12 cellular contexts compared by ENCODE assay signal in genomic region chr11:68028802-68029475, GRCh38. TPM values are rescaled to one million over a fixed set of nuclear protein-coding genes. Genes with fewer than 3 reads are reported as not detected.
DNase-seq lines count a peak whose midpoint lies in the region; ATAC-seq and TF ChIP-seq lines count a peak whose summit lies in the region.
"Had no signal": no experiment of that assay in that cellular context is flagged by ENCODE, and none has a peak within 500 bp of the region (broad histone marks: within the 10 kb centered on the region; RNA-seq: fewer than 3 reads in every experiment).

No MANE protein-coding gene starts in this region.

- no TSS peak for BruUV-seq in PC-9 (replicated peaks; lab: Mats Ljungman, UMichigan)

- ATAC-seq in HG03571 (IDR thresholded peaks at IDR 0.05; ENCODE audit: unreplicated experiment), result no peak

- peak overlapping the region; percentile 99 for H3K27ac Mint-ChIP-seq in activated T-cell treated with anti-CD3 and anti-CD28 coated beads, Interleukin-2, amount 50 U/mL, for 24 hours
- peak overlapping the region; percentile 74 for H3K27ac Mint-ChIP-seq in endothelial cell (ENCODE audit: unreplicated experiment)

- 0 out of 2 replicates have a peak, but pooled peaks cover 2% of the 10 kb centered on the region for H3K36me3 ChIP-seq in PC-9 (ENCODE audit: low read depth)
- peaks cover 13 to 20% (median 15%) of the 10 kb centered on the region in 3 donors for H3K36me3 ChIP-seq in skeletal muscle tissue (ENCODE audit: control insufficient read depth in 3 of 3, insufficient read depth in 3 of 3, low read length in 3 of 3)

- H4K20me1 ChIP-seq in PC-9 (ENCODE audit: insufficient read depth), result no peaks in the 10 kb centered on the region

- H3K9ac ChIP-seq in skeletal muscle tissue (ENCODE audit: low read depth in 1 of 3, low read length in 3 of 3), result peak overlapping the region in 2 of 3 donors; percentile 59 to 85

- CTCF ChIA-PET in PC-9 (lab: Charles Lee), result interaction anchor here (0.6 kb wide), 1 partner anchor 35 kb away, joined by 8 read pairs; no protein-coding TSS in a partner anchor

- no peaks in the 10 kb centered on the region for H3K9me3 ChIP-seq in PC-9 (ENCODE audit: insufficient read depth, low read depth)
- H3K9me3 ChIP-seq in skeletal muscle tissue (ENCODE audit: control insufficient read depth in 3 of 3, low read length in 3 of 3), result no peaks in the 10 kb centered on the region

- H3K27ac ChIP-seq in PC-9 (peak overlapping the region; percentile 87), skeletal muscle tissue (ENCODE audit: low read depth, low read length) (no peak overlapping the region)

- no peaks in the 10 kb centered on the region for H3K9me2 ChIP-seq in PC-9 (ENCODE audit: insufficient read depth)

- peak overlapping the region; percentile 95 for H3K4me3 Mint-ChIP-seq in activated T-cell treated with anti-CD3 and anti-CD28 coated beads, Interleukin-2, amount 50 U/mL, for 24 hours
- H3K4me3 Mint-ChIP-seq in endothelial cell (ENCODE audit: unreplicated experiment), result no peak overlapping the region

- no peaks in the 10 kb centered on the region for H3K27me3 Mint-ChIP-seq in activated T-cell treated with anti-CD3 and anti-CD28 coated beads, Interleukin-2, amount 50 U/mL, for 24 hours
- peaks cover 16% of the 10 kb centered on the region for H3K27me3 Mint-ChIP-seq in endothelial cell (ENCODE audit: unreplicated experiment)

- H3K36me3 Mint-ChIP-seq in activated T-cell treated with anti-CD3 and anti-CD28 coated beads, Interleukin-2, amount 50 U/mL, for 24 hours (ENCODE audit: low read depth), result peaks cover 45% of the 10 kb centered on the region
- H3K36me3 Mint-ChIP-seq in endothelial cell (ENCODE audit: low read depth, unreplicated experiment), result peaks cover 4% of the 10 kb centered on the region

- H3K4me2 ChIP-seq in PC-9, result peak overlapping the region; percentile 99

- H3K27me3 ChIP-seq in PC-9 (ENCODE audit: insufficient read depth, low read depth), result no peaks in the 10 kb centered on the region
- no peaks in the 10 kb centered on the region for H3K27me3 ChIP-seq in skeletal muscle tissue (ENCODE audit: control insufficient read depth in 3 of 3, insufficient read depth in 3 of 3, low read length in 3 of 3)

- H3K4me1 ChIP-seq in PC-9 (replicated peaks; ENCODE audit: insufficient read depth), result peaks cover 36% of the 10 kb centered on the region
- H3K4me1 ChIP-seq in skeletal muscle tissue (ENCODE audit: control insufficient read depth in 3 of 3, insufficient read depth in 3 of 3, low read length in 3 of 3), result peaks cover 34 to 46% (median 38%) of the 10 kb centered on the region in 3 donors

- H3K4me3 ChIP-seq in PC-9, result peak overlapping the region; percentile 91
- peak overlapping the region; percentile 43 to 99 (median 98) for H3K4me3 ChIP-seq in skeletal muscle tissue (ENCODE audit: low read length in 3 of 3)

- H3K79me2 ChIP-seq in PC-9 (ENCODE audit: low read depth), result peaks cover 49% of the 10 kb centered on the region

- TF ChIP-seq CTCF in PC-9 (conservative IDR thresholded peaks at IDR 0.05), result no peak
- no peak for TF ChIP-seq CTCF in endothelial cell (IDR thresholded peaks at IDR 0.05; ENCODE audit: unreplicated experiment)

- intact Hi-C loops in PC-9 (cut with micrococcal nuclease; ENCODE audit: unreplicated experiment), result loop anchor here (2.0 kb wide), 1 partner anchor 18 kb away; the partner anchor contains the start of gene ALDH3B1

- peaks cover 41% of the 10 kb centered on the region for H3F3A ChIP-seq in PC-9 (ENCODE audit: insufficient read depth, low read depth)

- peaks cover 26% of the 10 kb centered on the region for H3K4me1 Mint-ChIP-seq in activated T-cell treated with anti-CD3 and anti-CD28 coated beads, Interleukin-2, amount 50 U/mL, for 24 hours (ENCODE audit: low read depth)
- peaks cover 19% of the 10 kb centered on the region for H3K4me1 Mint-ChIP-seq in endothelial cell (ENCODE audit: unreplicated experiment)

- POLR2A ChIA-PET in PC-9 (lab: Charles Lee; ENCODE audit: unreplicated experiment), result interaction anchor here (0.6 to 0.7 kb wide), 4 partner anchors 15 to 1590 kb away, joined by 3 to 24 read pairs (median 5); no protein-coding TSS in a partner anchor

- DNase-seq in activated T-cell treated with anti-CD3 and anti-CD28 coated beads, Interleukin-2, amount 50 U/mL, for 24 hours, result no peak
- no peak for DNase-seq in activated T-cell treated with anti-CD3 and anti-CD28 coated beads, Interleukin-2, amount 50 U/mL, for 48 hours
- DNase-seq in PC-9, result peak in 1 of 2 experiments; percentile 70
- no peak for DNase-seq in endothelial cell (ENCODE audit: low spot score)
- no peak for DNase-seq in cerebellar nuclear complex (lab: John Stamatoyannopoulos, UW)
- no peak for DNase-seq in SHP77 treated with DMSO at 0.1 percent for 48 hours (lab: John Stamatoyannopoulos, UW)
- DNase-seq: left ventricle myocardium inferior; NCI-H2081 treated with DMSO at 0.1 percent for 48 hours; stimulated activated CD4-positive, alpha-beta T cell treated with anti-CD3 and anti-CD28 coated beads, Interleukin-4, amount 100 ng/mL, for 1 hour; WERI-Rb-1 had no signal

- H3K9me3 Mint-ChIP-seq in activated T-cell treated with anti-CD3 and anti-CD28 coated beads, Interleukin-2, amount 50 U/mL, for 24 hours, result no peaks in the 10 kb centered on the region
- no peaks in the 10 kb centered on the region for H3K9me3 Mint-ChIP-seq in endothelial cell (ENCODE audit: unreplicated experiment)

- 0 out of 2 replicates have a peak overlapping the region, but pooled peaks have one; percentile 20 for H2AFZ ChIP-seq in PC-9

RNA-seq across cellular contexts. Expression of gene NDUFS8, which starts 1.5 kb away (rescaled TPM):
- total RNA-seq in PC-9 (2021) (270 and 275 TPM in 2 replicates), endothelial cell (ENCODE audit: unreplicated experiment) (144 TPM), skeletal muscle tissue (64.7 TPM)

RNA-seq across cellular contexts. Expression of gene TCIRG1, which starts 9.9 kb away (rescaled TPM):
- total RNA-seq in PC-9 (2021) (125 and 175 TPM in 2 replicates), endothelial cell (ENCODE audit: unreplicated experiment) (294 TPM), skeletal muscle tissue (18.3 TPM)

RNA-seq across cellular contexts. Expression of gene ALDH3B1, which starts 18.8 kb away (rescaled TPM):
- 98.1 and 104 TPM in 2 replicates for total RNA-seq in PC-9 (2021)
- not detected for total RNA-seq in endothelial cell (ENCODE audit: unreplicated experiment)
- 2.6 TPM for total RNA-seq in skeletal muscle tissue

RNA-seq across cellular contexts. Expression of gene UNC93B1, which starts 25.0 kb away (rescaled TPM):
- 75.5 and 94.4 TPM in 2 replicates for total RNA-seq in PC-9 (2021)
- 13.1 TPM for total RNA-seq in endothelial cell (ENCODE audit: unreplicated experiment)
- 10.4 TPM for total RNA-seq in skeletal muscle tissue

Comparison
In these comparisons a context has a peak if more than half of its experiments do, and no peak if none do; other contexts are left out.
1. RNA of gene ALDH3B1, which starts 18.8 kb away (total RNA-seq): 98.1 to 104 TPM in PC-9; 2.6 TPM in skeletal muscle tissue (single experiment) and not detected in endothelial cell (single experiment); every median in the first group is over 10 times any median in the second.